ENCODE assay signal across 15 cellular contexts in genomic region chr14:103107455-103107854, GRCh38. TPM values are rescaled to one million over a fixed set of nuclear protein-coding genes. Genes with fewer than 3 reads are reported as not detected.
A peak's percentile ranks its signal among the peaks of the same experiment; 100 is the strongest.
DNase-seq lines count a peak whose midpoint lies in the region; ATAC-seq and TF ChIP-seq lines count a peak whose summit lies in the region.
"Had no signal": no experiment of that assay in that cellular context is flagged by ENCODE, and none has a peak within 500 bp of the region (broad histone marks: within the 10 kb centered on the region; RNA-seq: fewer than 3 reads in every experiment).

No MANE protein-coding gene starts in this region.

- H2BK5ac ChIP-seq in trophoblast cell (ENCODE audit: low read depth, low read length, poor library complexity) = no peak overlapping the region

- no peak overlapping the region for H3K4ac ChIP-seq in trophoblast cell (ENCODE audit: low read depth, low read length)

- in situ Hi-C loops in Panc1 (cut with HindIII; ENCODE audit: low pct_unique_long_range_greater_than_20kb, low sequenced_read_pairs) = no loop called here

- no peak for DNase-seq in Panc1 (ENCODE audit: low read depth, low spot score)
- DNase-seq in left lobe of liver (ENCODE audit: low spot score) = peak; percentile 77
- DNase-seq in trophoblast cell = no peak
- no peak for DNase-seq in SJCRH30
- DNase-seq in DMS 273 treated with DMSO at 0.1 percent for 48 hours (lab: John Stamatoyannopoulos, UW) = no peak
- DNase-seq: BE2C; CD4-positive, alpha-beta memory T cell; DMS153; DMS79 treated with DMSO at 0.1 percent for 48 hours; EL; H9 had no signal

- no peak overlapping the region for H4K12ac ChIP-seq in trophoblast cell (ENCODE audit: low read depth, low read length)

- no peak overlapping the region for H2BK120ac ChIP-seq in trophoblast cell (ENCODE audit: insufficient read depth, low read length, poor library complexity)

- H3K27me3 ChIP-seq in Panc1 (ENCODE audit: control insufficient read depth, insufficient read depth, low read length) = no peaks in the 10 kb centered on the region
- H3K27me3 ChIP-seq in trophoblast cell (ENCODE audit: insufficient read depth, low read length) = peaks cover 10% of the 10 kb centered on the region
- H3K27me3 ChIP-seq in SJCRH30 = no peaks in the 10 kb centered on the region

- no peak overlapping the region for H2AFZ ChIP-seq in trophoblast cell (ENCODE audit: insufficient read depth, low read length, poor library complexity)
- H2AFZ ChIP-seq: GM23338 had no signal

- H3K9me3 ChIP-seq in Panc1 (ENCODE audit: control insufficient read depth, insufficient read depth, low read depth, low read length) (no peaks in the 10 kb centered on the region), trophoblast cell (ENCODE audit: insufficient read depth, low read depth, low read length) (peaks cover 2% of the 10 kb centered on the region), SJCRH30 (replicated peaks) (no peaks in the 10 kb centered on the region)
- H3K9me3 ChIP-seq: BE2C had no signal

- peak overlapping the region; percentile 3 for H4K91ac ChIP-seq in trophoblast cell (ENCODE audit: low read depth, low read length)

- peaks cover 2% of the 10 kb centered on the region for H3K79me2 ChIP-seq in trophoblast cell (ENCODE audit: control insufficient read depth, insufficient read depth, low read length, poor library complexity)

- H2AK5ac ChIP-seq in trophoblast cell (ENCODE audit: low read length) = no peak overlapping the region

- peak overlapping the region; percentile 78; the same call in 1 of the 2 replicates for H3K27ac ChIP-seq in Panc1 (ENCODE audit: low read length)
- no peak overlapping the region for H3K27ac ChIP-seq in trophoblast cell (ENCODE audit: low read depth, low read length)
- no peak overlapping the region for H3K27ac ChIP-seq in SJCRH30
- H3K27ac ChIP-seq: C4-2B had no signal

- H3K4me2 ChIP-seq in trophoblast cell (ENCODE audit: low read length) = no peak overlapping the region
- H3K4me2 ChIP-seq: GM23338 had no signal

- POLR2A ChIA-PET in Panc1 (lab: Charles Lee) = no interaction called here

- intact Hi-C loops in Panc1 (cut with micrococcal nuclease; ENCODE audit: unreplicated experiment) = loop anchor here (10.0 kb wide), 1 partner anchor 187 kb away; no protein-coding TSS in a partner anchor

- WGBS in trophoblast cell (ENCODE audit: extremely low coverage, insufficient coverage, insufficient read length) = no CpG with 5 or more reads among the region's 23 CpGs

- BruUV-seq in Panc1 (replicated peaks; lab: Mats Ljungman, UMichigan) = no TSS peak

- H2BK12ac ChIP-seq in trophoblast cell (ENCODE audit: low read length) = peak overlapping the region; percentile 39

- H3K9ac ChIP-seq in trophoblast cell (ENCODE audit: low read length) = no peak overlapping the region

- H4K8ac ChIP-seq in trophoblast cell (ENCODE audit: low read depth, low read length) = no peak overlapping the region

- no peak overlapping the region for H3K18ac ChIP-seq in trophoblast cell (ENCODE audit: low read length)

- ATAC-seq in Panc1 (no peak), left lobe of liver (peak; percentile 24)
- ATAC-seq: GM23338 had no signal

- peaks cover 18% of the 10 kb centered on the region for H3K79me1 ChIP-seq in trophoblast cell (ENCODE audit: low read length)

- H3K4me3 ChIP-seq in Panc1 (ENCODE audit: low read depth in 2 of 2, low read length in 2 of 2) = no peak overlapping the region
- H3K4me3 ChIP-seq in trophoblast cell (ENCODE audit: low read depth, low read length) = no peak overlapping the region
- no peak overlapping the region for H3K4me3 ChIP-seq in SJCRH30
- H3K4me3 ChIP-seq: GM23338, K562 had no signal

- H3K23ac ChIP-seq in trophoblast cell (ENCODE audit: low read length) = no peak overlapping the region

- no peak for TF ChIP-seq CTCF in Panc1 (IDR thresholded peaks at IDR 0.05)

- CTCF ChIA-PET in Panc1 (lab: Charles Lee) = interaction anchor here (0.7 kb wide), 1 partner anchor 11 kb away, joined by 4 read pairs; no protein-coding TSS in a partner anchor

- H3K14ac ChIP-seq in trophoblast cell (ENCODE audit: low read length) = no peak overlapping the region

- H3K36me3 ChIP-seq in Panc1 (ENCODE audit: control insufficient read depth, insufficient read depth, low read length) (no peaks in the 10 kb centered on the region), trophoblast cell (ENCODE audit: control insufficient read depth in 1 of 2, insufficient read depth in 2 of 2, low read length in 2 of 2) (no peaks in the 10 kb centered on the region), SJCRH30 (no peaks in the 10 kb centered on the region)
- H3K36me3 ChIP-seq: BE2C had no signal

- H3K4me1 ChIP-seq in Panc1 (ENCODE audit: control insufficient read depth, insufficient read depth, low read length) (peaks cover 42% of the 10 kb centered on the region), trophoblast cell (ENCODE audit: control insufficient read depth in 1 of 2, insufficient read depth in 2 of 2, low read length in 2 of 2) (peaks cover 21 to 35% of the 10 kb centered on the region in 2 experiments), SJCRH30 (peaks cover 51% of the 10 kb centered on the region)
- H3K4me1 ChIP-seq: BE2C had no signal

RNA-seq across cellular contexts. Expression of gene EXOC3L4, which starts 12.9 kb away (rescaled TPM):
- total RNA-seq in Panc1 (2021; ENCODE audit: unreplicated experiment) (2.6 TPM), left lobe of liver (81.5 TPM)
- polyA plus RNA-seq in Panc1 (2012; ENCODE audit: insufficient read length) = 1.9 TPM
- 0.11 and 0.22 TPM in 2 replicates for polyA plus RNA-seq in trophoblast cell (2013)
- total RNA-seq in SJCRH30 (2014; rRNA removed; shearing (Covaris generic)) = not detected in 2 replicates
- total RNA-seq: CD4-positive, alpha-beta memory T cell; GM23338 had no signal
- polyA plus RNA-seq: AG04450; CD4-positive, alpha-beta memory T cell; GM23338 had no signal

RNA-seq across cellular contexts. Expression of gene TNFAIP2, which starts 15.8 kb away (rescaled TPM):
- total RNA-seq in Panc1 (2021; ENCODE audit: unreplicated experiment) (491 TPM), left lobe of liver (27.9 TPM)
- 322 TPM for polyA plus RNA-seq in Panc1 (2012; ENCODE audit: insufficient read length)
- 185 and 205 TPM in 2 replicates for polyA plus RNA-seq in trophoblast cell (2013)
- total RNA-seq in SJCRH30 (2014; rRNA removed; shearing (Covaris generic)) = 4.6 and 5.9 TPM in 2 replicates
- polyA plus RNA-seq: CD4-positive, alpha-beta memory T cell had no signal

RNA-seq across cellular contexts. Expression of gene LBHD2, which starts 23.4 kb away (rescaled TPM):
- not detected for total RNA-seq in Panc1 (2021; ENCODE audit: unreplicated experiment)
- not detected for polyA plus RNA-seq in Panc1 (2012; ENCODE audit: insufficient read length)
- not detected for total RNA-seq in left lobe of liver
- polyA plus RNA-seq in trophoblast cell (2013) = 0.30 and 0.39 TPM in 2 replicates
- not detected in 2 replicates for total RNA-seq in SJCRH30 (2014; rRNA removed; shearing (Covaris generic))
- total RNA-seq: CD4-positive, alpha-beta memory T cell; GM23338; H9; K562 had no signal
- polyA plus RNA-seq: AG04450; CD4-positive, alpha-beta memory T cell; GM23338; K562 had no signal

RNA-seq across cellular contexts. Expression of gene CDC42BPB, which starts 50.1 kb away (rescaled TPM):
- total RNA-seq in Panc1 (2021; ENCODE audit: unreplicated experiment) (84.4 TPM), left lobe of liver (45.0 TPM)
- polyA plus RNA-seq in Panc1 (2012; ENCODE audit: insufficient read length) = 80.5 TPM
- 55.5 and 55.9 TPM in 2 replicates for polyA plus RNA-seq in trophoblast cell (2013)
- total RNA-seq in SJCRH30 (2014; rRNA removed; shearing (Covaris generic)) = 43.4 and 44.7 TPM in 2 replicates

Comparison
In these comparisons a context has a peak if more than half of its experiments do, and no peak if none do; other contexts are left out.
1. RNA of gene EXOC3L4, which starts 12.9 kb away (total RNA-seq): 81.5 TPM in left lobe of liver (single experiment); 2.6 TPM in Panc1 (single experiment) and not detected in SJCRH30; every median in the first group is over 10 times any median in the second.
2. RNA of gene TNFAIP2, which starts 15.8 kb away (total RNA-seq): 491 TPM in Panc1 (single experiment); 27.9 TPM in left lobe of liver (single experiment) and 4.6 to 5.9 TPM in SJCRH30; every median in the first group is over 10 times any median in the second.